In genomic region chr3:180362081-180362480, GRCh38 we compare ENCODE assay signal across 14 cellular contexts.
DNase-seq lines count a peak whose midpoint lies in the region; TF ChIP-seq lines count a peak whose summit lies in the region.
"Had no signal": no experiment of that assay in that cellular context is flagged by ENCODE, and none has a peak within 500 bp of the region (broad histone marks: within the 10 kb centered on the region; RNA-seq: fewer than 3 reads in every experiment).

No MANE protein-coding gene starts in this region.

- no peaks in the 10 kb centered on the region for H3K9me2 ChIP-seq in Loucy (replicated peaks; ENCODE audit: low read depth, low read length)
- H3K9me2 ChIP-seq in GM23248 (ENCODE audit: insufficient read depth) = no peaks in the 10 kb centered on the region

- H3K9ac ChIP-seq in Loucy (ENCODE audit: low read depth, low read length, poor library complexity, severe bottlenecking) (no peak overlapping the region), GM23248 (no peak overlapping the region)

- H3K9me3 ChIP-seq in Loucy (ENCODE audit: insufficient read depth, low read depth, low read length) (no peaks in the 10 kb centered on the region), GM23248 (ENCODE audit: low read depth) (no peaks in the 10 kb centered on the region)
- H3K9me3 ChIP-seq: HAP-1 had no signal

- 0 out of 2 replicates have a peak overlapping the region, but pooled peaks have one; percentile 4 for H2AFZ ChIP-seq in Loucy (ENCODE audit: low read length)
- no peak overlapping the region for H2AFZ ChIP-seq in GM23248

- TF ChIP-seq CTCF in Loucy (conservative IDR thresholded peaks at IDR 0.05; ENCODE audit: low read length) = no peak

- H4K20me1 ChIP-seq in Loucy (ENCODE audit: insufficient read depth, low read length, poor library complexity, severe bottlenecking) (no peaks in the 10 kb centered on the region), GM23248 (ENCODE audit: insufficient read depth) (no peaks in the 10 kb centered on the region)

- H3K27ac ChIP-seq in GM23248 = no peak overlapping the region

- no peaks in the 10 kb centered on the region for H3F3A ChIP-seq in Loucy (ENCODE audit: low read depth)
- no peaks in the 10 kb centered on the region for H3F3A ChIP-seq in GM23248 (ENCODE audit: insufficient read depth)

- H3K4me1 ChIP-seq in Loucy (ENCODE audit: insufficient read depth, low read length, poor library complexity, severe bottlenecking) (peaks cover 3% of the 10 kb centered on the region), GM23248 (ENCODE audit: insufficient read depth) (no peaks in the 10 kb centered on the region)
- H3K4me1 ChIP-seq: HAP-1 had no signal

- no peak overlapping the region for H3K4me2 ChIP-seq in Loucy (ENCODE audit: low read depth, low read length, poor library complexity, severe bottlenecking)
- no peak overlapping the region for H3K4me2 ChIP-seq in GM23248 (ENCODE audit: unreplicated experiment)

- H3K27me3 ChIP-seq in Loucy (ENCODE audit: insufficient read depth, low read length, poor library complexity, severe bottlenecking) = no peaks in the 10 kb centered on the region
- no peaks in the 10 kb centered on the region for H3K27me3 ChIP-seq in GM23248 (replicated peaks; ENCODE audit: insufficient read depth)

- no peaks in the 10 kb centered on the region for H3K79me2 ChIP-seq in Loucy (ENCODE audit: insufficient read depth, low read length)
- no peaks in the 10 kb centered on the region for H3K79me2 ChIP-seq in GM23248 (ENCODE audit: insufficient read depth)

- in situ Hi-C loops in SK-MEL-5 (cut with HindIII; ENCODE audit: low pct_unique_long_range_greater_than_20kb, low sequenced_read_pairs) = no loop called here
- in situ Hi-C loops in GM23248 (cut with MboI) = no loop called here

- DNase-seq in COR-L47 (lab: John Stamatoyannopoulos, UW) (peak; percentile 3), SK-MEL-5 (ENCODE audit: low read depth, low spot score) (peak; percentile 80), foreskin melanocyte (peak; percentile 90), GM23248 (no peak), retina (no peak), DMS79 treated with DMSO at 0.1 percent for 48 hours (lab: John Stamatoyannopoulos, UW) (no peak)
- DNase-seq: C1 segment of cervical spinal cord; CD4-positive, alpha-beta T cell; DMS153; DND-41; GOT3; IMR-90 had no signal

- H3K4me3 ChIP-seq in Loucy (ENCODE audit: low read length, poor library complexity, severe bottlenecking) = no peak overlapping the region
- no peak overlapping the region for H3K4me3 ChIP-seq in GM23248
- H3K4me3 ChIP-seq: HAP-1 had no signal

- no peaks in the 10 kb centered on the region for H3K36me3 ChIP-seq in Loucy (ENCODE audit: insufficient read depth, low read length)
- no peaks in the 10 kb centered on the region for H3K36me3 ChIP-seq in GM23248 (ENCODE audit: low read depth)
- H3K36me3 ChIP-seq: HAP-1 had no signal

Comparison
In these comparisons a context has a peak if more than half of its experiments do, and no peak if none do; other contexts are left out.
1. DNase-seq: peak in COR-L47 (single experiment), SK-MEL-5 (single experiment) and foreskin melanocyte (single experiment); none in GM23248 (single experiment), retina (single experiment) and DMS79 treated with DMSO at 0.1 percent for 48 hours (single experiment).